ENCODE assay signal across 29 cellular contexts in genomic region chr14:86217523-86217922, GRCh38.
"Had no signal": no experiment of that assay in that cellular context is flagged by ENCODE, and none has a peak within 500 bp of the region (broad histone marks: within the 10 kb centered on the region; RNA-seq: fewer than 3 reads in every experiment).

No MANE protein-coding gene starts in this region.

- H3K4me1 ChIP-seq: esophagus muscularis mucosa, foreskin keratinocyte, heart left ventricle, left lung, pancreas, prostate gland, sigmoid colon, tibial artery, upper lobe of right lung had no signal

- H3K4me1 Mint-ChIP-seq: activated CD8-positive, alpha-beta memory T cell treated with anti-CD3 and anti-CD28 coated beads, Interleukin-2, amount 10 ng/mL, durations not matched to agents 7 days and 5 days; central memory CD8-positive, alpha-beta T cell; stimulated activated memory B cell treated with anti-CD40 and anti-IgM and Interleukin-4, amounts not matched to agents 10 μg/mL and 1 μg/mL and 100 μg/mL, for 72 hours; stimulated activated naive CD8-positive, alpha-beta T cell treated with anti-CD3 and anti-CD28 coated beads, Interleukin-15, amount 100 ng/mL, for 72 hours had no signal

- H3K36me3 ChIP-seq: esophagus muscularis mucosa, heart left ventricle, left lung, pancreas, prostate gland, sigmoid colon, tibial artery, upper lobe of right lung had no signal

- H3K27ac ChIP-seq: esophagus muscularis mucosa, foreskin keratinocyte, heart left ventricle, left lung, pancreas, prostate gland, sigmoid colon, tibial artery, upper lobe of right lung had no signal

- H3K9me3 Mint-ChIP-seq: activated CD8-positive, alpha-beta T cell treated with anti-CD3 and anti-CD28 coated beads for 36 hours; dendritic cell treated with granulocyte-macrophage colony-stimulating factor and Interleukin-4, amounts not matched to agents 40 ng/mL and 50 ng/mL, for 4 days; nephron progenitor cell had no signal

- H3K9me3 ChIP-seq: esophagus muscularis mucosa, heart left ventricle, pancreas, prostate gland, sigmoid colon, tibial artery, upper lobe of right lung had no signal

- DNase-seq: activated CD4-positive, alpha-beta T cell treated with anti-CD3 and anti-CD28 coated beads for 1 hour; activated CD4-positive, alpha-beta T cell treated with anti-CD3 and anti-CD28 coated beads, Interleukin-2, amount 50 U/mL, for 1 hour; activated CD8-positive, alpha-beta memory T cell treated with anti-CD3 and anti-CD28 coated beads, Interleukin-2, amount 10 ng/mL, durations not matched to agents 7 days and 5 days; activated CD8-positive, alpha-beta T cell treated with anti-CD3 and anti-CD28 coated beads for 36 hours; activated T-cell treated with anti-CD3 and anti-CD28 coated beads, Interleukin-2, amount 50 U/mL, for 48 hours; anterior cingulate cortex; foreskin keratinocyte; heart left ventricle; hypothalamus; nephron progenitor cell; retina; sigmoid colon; small intestine; stimulated activated CD4-positive, alpha-beta T cell treated with anti-CD3 and anti-CD28 coated beads, Interleukin-1b, Interleukin-23, amount 100 ng/mL, for 48 hours; stimulated activated CD4-positive, alpha-beta T cell treated with anti-CD3 and anti-CD28 coated beads, Interleukin-4, amount 100 ng/mL, for 4 hours; stimulated activated CD8-positive, alpha-beta memory T cell treated with anti-CD3 and anti-CD28 coated beads, Interleukin-4, amount 100 ng/mL, for 48 hours; stimulated activated naive CD8-positive, alpha-beta T cell treated with anti-CD3 and anti-CD28 coated beads, Interleukin-15, amount 100 ng/mL, for 72 hours; tibial artery; upper lobe of right lung had no signal

- ATAC-seq: activated CD8-positive, alpha-beta memory T cell treated with anti-CD3 and anti-CD28 coated beads, Interleukin-2, amount 10 ng/mL, durations not matched to agents 7 days and 5 days; activated CD8-positive, alpha-beta T cell treated with anti-CD3 and anti-CD28 coated beads for 36 hours; activated naive CD4-positive, alpha-beta T cell treated with anti-CD3 and anti-CD28 coated beads, Interleukin-2, amount 50 U/mL, for 72 hours; foreskin keratinocyte; heart left ventricle; left lung; pancreas; stimulated activated memory B cell treated with anti-CD40 and anti-IgM and Interleukin-4, amounts not matched to agents 10 μg/mL and 1 μg/mL and 100 μg/mL, for 72 hours; stimulated activated naive CD8-positive, alpha-beta T cell treated with anti-CD3 and anti-CD28 coated beads, Interleukin-15, amount 100 ng/mL, for 72 hours; upper lobe of right lung had no signal

- H3K27me3 ChIP-seq: esophagus muscularis mucosa, foreskin keratinocyte, heart left ventricle, left lung, pancreas, sigmoid colon, tibial artery, upper lobe of right lung had no signal

- H3K36me3 Mint-ChIP-seq: activated CD8-positive, alpha-beta memory T cell treated with anti-CD3 and anti-CD28 coated beads, Interleukin-2, amount 10 ng/mL, durations not matched to agents 7 days and 5 days; activated naive CD4-positive, alpha-beta T cell treated with anti-CD3 and anti-CD28 coated beads, Interleukin-2, amount 50 U/mL, for 72 hours; stimulated activated memory B cell treated with anti-CD40 and anti-IgM and Interleukin-4, amounts not matched to agents 10 μg/mL and 1 μg/mL and 100 μg/mL, for 72 hours had no signal

- H3K27me3 Mint-ChIP-seq: activated CD8-positive, alpha-beta memory T cell treated with anti-CD3 and anti-CD28 coated beads, Interleukin-2, amount 10 ng/mL, durations not matched to agents 7 days and 5 days; activated CD8-positive, alpha-beta T cell treated with anti-CD3 and anti-CD28 coated beads for 36 hours; central memory CD8-positive, alpha-beta T cell; dendritic cell treated with granulocyte-macrophage colony-stimulating factor and Interleukin-4, amounts not matched to agents 40 ng/mL and 50 ng/mL, for 4 days; stimulated activated memory B cell treated with anti-CD40 and anti-IgM and Interleukin-4, amounts not matched to agents 10 μg/mL and 1 μg/mL and 100 μg/mL, for 72 hours; stimulated activated naive CD8-positive, alpha-beta T cell treated with anti-CD3 and anti-CD28 coated beads, Interleukin-15, amount 100 ng/mL, for 72 hours had no signal

- H3K4me3 Mint-ChIP-seq: activated CD8-positive, alpha-beta memory T cell treated with anti-CD3 and anti-CD28 coated beads, Interleukin-2, amount 10 ng/mL, durations not matched to agents 7 days and 5 days; activated CD8-positive, alpha-beta T cell treated with anti-CD3 and anti-CD28 coated beads for 36 hours; central memory CD8-positive, alpha-beta T cell; dendritic cell treated with granulocyte-macrophage colony-stimulating factor and Interleukin-4, amounts not matched to agents 40 ng/mL and 50 ng/mL, for 4 days; nephron progenitor cell; stimulated activated memory B cell treated with anti-CD40 and anti-IgM and Interleukin-4, amounts not matched to agents 10 μg/mL and 1 μg/mL and 100 μg/mL, for 72 hours; stimulated activated naive CD8-positive, alpha-beta T cell treated with anti-CD3 and anti-CD28 coated beads, Interleukin-15, amount 100 ng/mL, for 72 hours had no signal

- H3K4me3 ChIP-seq: esophagus muscularis mucosa, heart left ventricle, left lung, lung, pancreas, prostate gland, sigmoid colon, tibial artery, upper lobe of right lung had no signal

- H3K27ac Mint-ChIP-seq: activated CD8-positive, alpha-beta memory T cell treated with anti-CD3 and anti-CD28 coated beads, Interleukin-2, amount 10 ng/mL, durations not matched to agents 7 days and 5 days; activated CD8-positive, alpha-beta T cell treated with anti-CD3 and anti-CD28 coated beads for 36 hours; activated naive CD4-positive, alpha-beta T cell treated with anti-CD3 and anti-CD28 coated beads, Interleukin-2, amount 50 U/mL, for 72 hours; activated T-helper 2 cell treated with anti-CD3 and anti-CD28 coated beads, Interferon-gamma antibody, Interleukin-2, Interleukin-4, amounts not matched to agents 10 μg/mL and 5 μg/mL and 100 μg/mL, durations not matched to agents 14 hours and 24 hours and 36 hours; dendritic cell treated with granulocyte-macrophage colony-stimulating factor and Interleukin-4, amounts not matched to agents 40 ng/mL and 50 ng/mL, for 4 days; nephron progenitor cell; stimulated activated memory B cell treated with anti-CD40 and anti-IgM and Interleukin-4, amounts not matched to agents 10 μg/mL and 1 μg/mL and 100 μg/mL, for 72 hours; stimulated activated naive CD8-positive, alpha-beta T cell treated with anti-CD3 and anti-CD28 coated beads, Interleukin-15, amount 100 ng/mL, for 72 hours had no signal
